In genomic region chr6:106547961-106548453, GRCh38 we compare ENCODE assay signal across 8 cellular contexts.
A peak's percentile ranks its signal among the peaks of the same experiment; 100 is the strongest.
DNase-seq lines count a peak whose midpoint lies in the region; ATAC-seq and TF ChIP-seq lines count a peak whose summit lies in the region.

No MANE protein-coding gene starts in this region.

- H3K4me3 ChIP-seq in coronary artery (no peak overlapping the region), prostate gland (no peak overlapping the region), tibial artery (no peak overlapping the region)

- TF ChIP-seq POLR2A in prostate gland (IDR thresholded peaks at IDR 0.05) = no peak

- POLR2A ChIA-PET in HEK293T (lab: Yijun Ruan, JAX) = no interaction called here

- H3K36me3 ChIP-seq in prostate gland (no peaks in the 10 kb centered on the region), tibial artery (no peaks in the 10 kb centered on the region)

- CTCF ChIA-PET in HEK293T (lab: Yijun Ruan, JAX) = no interaction called here

- H3K9me3 ChIP-seq in prostate gland = no peaks in the 10 kb centered on the region
- no peaks in the 10 kb centered on the region for H3K9me3 ChIP-seq in tibial artery

- 25% methylated on average over 5 of the region's 5 CpGs for WGBS in prostate gland

- peak overlapping the region; percentile 27 to 41 for H3K27ac ChIP-seq in coronary artery
- peak overlapping the region; percentile 25 to 49 for H3K27ac ChIP-seq in prostate gland
- H3K27ac ChIP-seq in tibial artery = no peak overlapping the region

- TF ChIP-seq CTCF in coronary artery (IDR thresholded peaks at IDR 0.05) (no peak), prostate gland (IDR thresholded peaks at IDR 0.05) (no peak), tibial artery (IDR thresholded peaks at IDR 0.05) (no peak)

- ATAC-seq in HG02852 (IDR thresholded peaks at IDR 0.05; ENCODE audit: unreplicated experiment) = no peak

- intact Hi-C loops in prostate gland (cut with DNase I) (no loop called here), tibial artery (cut with DNase I; ENCODE audit: low total_unique reads) (no loop called here)

- H3K4me1 ChIP-seq in prostate gland (replicated peaks) (peaks cover 8% of the 10 kb centered on the region), tibial artery (peaks cover 0 to 23% (median 10%) of the 10 kb centered on the region in 4 donors)

- DNase-seq in EH (ENCODE audit: low read depth) (peak; percentile 48), RPMI7951 (ENCODE audit: low read depth) (peak; percentile 89), coronary artery (ENCODE audit: low spot score) (no peak), prostate gland (ENCODE audit: low spot score) (peak; percentile 20), DMS79 (lab: John Stamatoyannopoulos, UW) (no peak), tibial artery (no peak), HEK293T (ENCODE audit: extremely low spot score) (no peak)

- H3K27me3 ChIP-seq in prostate gland (replicated peaks; ENCODE audit: insufficient read depth) = no peaks in the 10 kb centered on the region
- no peaks in the 10 kb centered on the region for H3K27me3 ChIP-seq in tibial artery

TF ChIP-seq in HEK293T, 16 proteins besides CTCF, POLR2A, EP300 and RAD21:
- TF ChIP-seq PKNOX1 (IDR thresholded peaks at IDR 0.05) (no peak), ARNT (IDR thresholded peaks at IDR 0.05) (no peak), NFRKB (IDR thresholded peaks at IDR 0.05) (no peak), HDGF (IDR thresholded peaks at IDR 0.05; ENCODE audit: borderline replicate concordance) (no peak), SP1 (IDR thresholded peaks at IDR 0.05) (no peak)

Comparison
In these comparisons a context has a peak if more than half of its experiments do, and no peak if none do; other contexts are left out.
1. DNase-seq: peak in EH (single experiment), RPMI7951 (single experiment) and prostate gland (single experiment); none in coronary artery (single experiment), DMS79 (single experiment), tibial artery (0 of 2) and HEK293T (single experiment).
2. H3K27ac ChIP-seq: peak in coronary artery (2 of 2) and prostate gland (2 of 2); none in tibial artery (0 of 2).